6 cellular contexts compared by ENCODE assay signal in genomic region chr1:194624833-194625232, GRCh38.
"Had no signal": no experiment of that assay in that cellular context is flagged by ENCODE, and none has a peak within 500 bp of the region (broad histone marks: within the 10 kb centered on the region; RNA-seq: fewer than 3 reads in every experiment).

No MANE protein-coding gene starts in this region.

- H3K9me3 ChIP-seq: HAP-1 had no signal

- FAIRE-seq: HepG2 had no signal

- H3K4me1 Mint-ChIP-seq: GM23338, IgD-negative memory B cell had no signal

- H3K4me3 Mint-ChIP-seq: GM23338, HFFc6, IgD-negative memory B cell had no signal

- H2AFZ ChIP-seq: GM23338 had no signal

- H3K27ac Mint-ChIP-seq: GM23338, HFFc6, IgD-negative memory B cell had no signal

- H3K4me1 ChIP-seq: HAP-1 had no signal

- H3K27ac ChIP-seq: HL-60 had no signal

- H3K36me3 ChIP-seq: HAP-1 had no signal

- H3K4me2 ChIP-seq: GM23338 had no signal

- H3K4me3 ChIP-seq: GM23338, HAP-1 had no signal

- H3K27me3 Mint-ChIP-seq: IgD-negative memory B cell had no signal

- DNase-seq: HFFc6 had no signal
